ENCODE assay signal across 1 cellular context in the genomic region with DNA sequence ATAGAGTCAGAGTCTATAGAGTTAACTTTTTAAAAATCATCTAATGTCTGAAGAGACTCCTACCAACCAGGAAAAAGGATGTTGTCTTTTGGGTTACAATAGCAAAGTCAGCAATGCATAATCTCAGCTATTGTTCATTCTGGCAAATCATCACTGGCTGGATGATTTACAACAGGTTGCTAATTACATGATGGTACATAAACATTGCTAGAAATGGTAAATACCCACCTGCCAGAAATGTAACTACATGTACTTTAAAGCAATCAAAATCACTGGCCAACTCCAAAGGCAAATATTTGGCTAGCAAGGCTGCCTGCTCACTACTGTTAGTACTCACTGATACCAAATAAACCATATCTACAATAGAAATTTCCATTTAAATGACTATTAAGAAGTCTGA.
TF ChIP-seq lines count a peak whose summit lies in the region.

No MANE protein-coding gene starts in this region.

TF ChIP-seq in GM23338, 12 proteins besides CTCF, POLR2A, EP300 and RAD21 (continued from another document):
- TF ChIP-seq, protein P1, sequence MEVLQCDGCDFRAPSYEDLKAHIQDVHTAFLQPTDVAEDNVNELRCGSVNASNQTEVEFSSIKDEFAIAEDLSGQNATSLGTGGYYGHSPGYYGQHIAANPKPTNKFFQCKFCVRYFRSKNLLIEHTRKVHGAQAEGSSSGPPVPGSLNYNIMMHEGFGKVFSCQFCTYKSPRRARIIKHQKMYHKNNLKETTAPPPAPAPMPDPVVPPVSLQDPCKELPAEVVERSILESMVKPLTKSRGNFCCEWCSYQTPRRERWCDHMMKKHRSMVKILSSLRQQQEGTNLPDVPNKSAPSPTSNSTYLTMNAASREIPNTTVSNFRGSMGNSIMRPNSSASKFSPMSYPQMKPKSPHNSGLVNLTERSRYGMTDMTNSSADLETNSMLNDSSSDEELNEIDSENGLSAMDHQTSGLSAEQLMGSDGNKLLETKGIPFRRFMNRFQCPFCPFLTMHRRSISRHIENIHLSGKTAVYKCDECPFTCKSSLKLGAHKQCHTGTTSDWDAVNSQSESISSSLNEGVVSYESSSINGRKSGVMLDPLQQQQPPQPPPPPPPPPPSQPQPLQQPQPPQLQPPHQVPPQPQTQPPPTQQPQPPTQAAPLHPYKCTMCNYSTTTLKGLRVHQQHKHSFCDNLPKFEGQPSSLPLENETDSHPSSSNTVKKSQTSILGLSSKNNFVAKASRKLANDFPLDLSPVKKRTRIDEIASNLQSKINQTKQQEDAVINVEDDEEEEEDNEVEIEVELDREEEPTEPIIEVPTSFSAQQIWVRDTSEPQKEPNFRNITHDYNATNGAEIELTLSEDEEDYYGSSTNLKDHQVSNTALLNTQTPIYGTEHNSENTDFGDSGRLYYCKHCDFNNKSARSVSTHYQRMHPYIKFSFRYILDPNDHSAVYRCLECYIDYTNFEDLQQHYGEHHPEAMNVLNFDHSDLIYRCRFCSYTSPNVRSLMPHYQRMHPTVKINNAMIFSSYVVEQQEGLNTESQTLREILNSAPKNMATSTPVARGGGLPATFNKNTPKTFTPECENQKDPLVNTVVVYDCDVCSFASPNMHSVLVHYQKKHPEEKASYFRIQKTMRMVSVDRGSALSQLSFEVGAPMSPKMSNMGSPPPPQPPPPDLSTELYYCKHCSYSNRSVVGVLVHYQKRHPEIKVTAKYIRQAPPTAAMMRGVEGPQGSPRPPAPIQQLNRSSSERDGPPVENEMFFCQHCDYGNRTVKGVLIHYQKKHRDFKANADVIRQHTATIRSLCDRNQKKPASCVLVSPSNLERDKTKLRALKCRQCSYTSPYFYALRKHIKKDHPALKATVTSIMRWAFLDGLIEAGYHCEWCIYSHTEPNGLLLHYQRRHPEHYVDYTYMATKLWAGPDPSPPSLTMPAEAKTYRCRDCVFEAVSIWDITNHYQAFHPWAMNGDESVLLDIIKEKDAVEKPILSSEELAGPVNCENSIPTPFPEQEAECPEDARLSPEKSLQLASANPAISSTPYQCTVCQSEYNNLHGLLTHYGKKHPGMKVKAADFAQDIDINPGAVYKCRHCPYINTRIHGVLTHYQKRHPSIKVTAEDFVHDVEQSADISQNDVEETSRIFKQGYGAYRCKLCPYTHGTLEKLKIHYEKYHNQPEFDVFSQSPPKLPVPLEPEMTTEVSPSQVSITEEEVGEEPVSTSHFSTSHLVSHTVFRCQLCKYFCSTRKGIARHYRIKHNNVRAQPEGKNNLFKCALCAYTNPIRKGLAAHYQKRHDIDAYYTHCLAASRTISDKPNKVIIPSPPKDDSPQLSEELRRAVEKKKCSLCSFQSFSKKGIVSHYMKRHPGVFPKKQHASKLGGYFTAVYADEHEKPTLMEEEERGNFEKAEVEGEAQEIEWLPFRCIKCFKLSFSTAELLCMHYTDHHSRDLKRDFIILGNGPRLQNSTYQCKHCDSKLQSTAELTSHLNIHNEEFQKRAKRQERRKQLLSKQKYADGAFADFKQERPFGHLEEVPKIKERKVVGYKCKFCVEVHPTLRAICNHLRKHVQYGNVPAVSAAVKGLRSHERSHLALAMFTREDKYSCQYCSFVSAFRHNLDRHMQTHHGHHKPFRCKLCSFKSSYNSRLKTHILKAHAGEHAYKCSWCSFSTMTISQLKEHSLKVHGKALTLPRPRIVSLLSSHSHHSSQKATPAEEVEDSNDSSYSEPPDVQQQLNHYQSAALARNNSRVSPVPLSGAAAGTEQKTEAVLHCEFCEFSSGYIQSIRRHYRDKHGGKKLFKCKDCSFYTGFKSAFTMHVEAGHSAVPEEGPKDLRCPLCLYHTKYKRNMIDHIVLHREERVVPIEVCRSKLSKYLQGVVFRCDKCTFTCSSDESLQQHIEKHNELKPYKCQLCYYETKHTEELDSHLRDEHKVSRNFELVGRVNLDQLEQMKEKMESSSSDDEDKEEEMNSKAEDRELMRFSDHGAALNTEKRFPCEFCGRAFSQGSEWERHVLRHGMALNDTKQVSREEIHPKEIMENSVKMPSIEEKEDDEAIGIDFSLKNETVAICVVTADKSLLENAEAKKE (CRISPR knock-in tag; IDR thresholded peaks at IDR 0.05): no peak
- TF ChIP-seq ZNF331 (CRISPR knock-in tag; IDR thresholded peaks at IDR 0.05; ENCODE audit: low read depth) (no peak), JUNB (IDR thresholded peaks at IDR 0.05; ENCODE audit: unreplicated experiment) (no peak), POLR2AphosphoS5 (IDR thresholded peaks at IDR 0.05; ENCODE audit: low read depth) (no peak), NANOG (IDR thresholded peaks at IDR 0.05; ENCODE audit: borderline replicate concordance) (no peak), ZNF114 (CRISPR knock-in tag; IDR thresholded peaks at IDR 0.05) (no peak), STAT1 (IDR thresholded peaks at IDR 0.05; ENCODE audit: unreplicated experiment) (no peak)
- TF ChIP-seq, protein P2, sequence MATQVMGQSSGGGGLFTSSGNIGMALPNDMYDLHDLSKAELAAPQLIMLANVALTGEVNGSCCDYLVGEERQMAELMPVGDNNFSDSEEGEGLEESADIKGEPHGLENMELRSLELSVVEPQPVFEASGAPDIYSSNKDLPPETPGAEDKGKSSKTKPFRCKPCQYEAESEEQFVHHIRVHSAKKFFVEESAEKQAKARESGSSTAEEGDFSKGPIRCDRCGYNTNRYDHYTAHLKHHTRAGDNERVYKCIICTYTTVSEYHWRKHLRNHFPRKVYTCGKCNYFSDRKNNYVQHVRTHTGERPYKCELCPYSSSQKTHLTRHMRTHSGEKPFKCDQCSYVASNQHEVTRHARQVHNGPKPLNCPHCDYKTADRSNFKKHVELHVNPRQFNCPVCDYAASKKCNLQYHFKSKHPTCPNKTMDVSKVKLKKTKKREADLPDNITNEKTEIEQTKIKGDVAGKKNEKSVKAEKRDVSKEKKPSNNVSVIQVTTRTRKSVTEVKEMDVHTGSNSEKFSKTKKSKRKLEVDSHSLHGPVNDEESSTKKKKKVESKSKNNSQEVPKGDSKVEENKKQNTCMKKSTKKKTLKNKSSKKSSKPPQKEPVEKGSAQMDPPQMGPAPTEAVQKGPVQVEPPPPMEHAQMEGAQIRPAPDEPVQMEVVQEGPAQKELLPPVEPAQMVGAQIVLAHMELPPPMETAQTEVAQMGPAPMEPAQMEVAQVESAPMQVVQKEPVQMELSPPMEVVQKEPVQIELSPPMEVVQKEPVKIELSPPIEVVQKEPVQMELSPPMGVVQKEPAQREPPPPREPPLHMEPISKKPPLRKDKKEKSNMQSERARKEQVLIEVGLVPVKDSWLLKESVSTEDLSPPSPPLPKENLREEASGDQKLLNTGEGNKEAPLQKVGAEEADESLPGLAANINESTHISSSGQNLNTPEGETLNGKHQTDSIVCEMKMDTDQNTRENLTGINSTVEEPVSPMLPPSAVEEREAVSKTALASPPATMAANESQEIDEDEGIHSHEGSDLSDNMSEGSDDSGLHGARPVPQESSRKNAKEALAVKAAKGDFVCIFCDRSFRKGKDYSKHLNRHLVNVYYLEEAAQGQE (IDR thresholded peaks at IDR 0.05; ENCODE audit: unreplicated experiment): no peak
- TF ChIP-seq, protein P3, sequence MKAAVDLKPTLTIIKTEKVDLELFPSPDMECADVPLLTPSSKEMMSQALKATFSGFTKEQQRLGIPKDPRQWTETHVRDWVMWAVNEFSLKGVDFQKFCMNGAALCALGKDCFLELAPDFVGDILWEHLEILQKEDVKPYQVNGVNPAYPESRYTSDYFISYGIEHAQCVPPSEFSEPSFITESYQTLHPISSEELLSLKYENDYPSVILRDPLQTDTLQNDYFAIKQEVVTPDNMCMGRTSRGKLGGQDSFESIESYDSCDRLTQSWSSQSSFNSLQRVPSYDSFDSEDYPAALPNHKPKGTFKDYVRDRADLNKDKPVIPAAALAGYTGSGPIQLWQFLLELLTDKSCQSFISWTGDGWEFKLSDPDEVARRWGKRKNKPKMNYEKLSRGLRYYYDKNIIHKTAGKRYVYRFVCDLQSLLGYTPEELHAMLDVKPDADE (IDR thresholded peaks at IDR 0.05): no peak
